ENCODE assay signal across 8 cellular contexts in the genomic region with DNA sequence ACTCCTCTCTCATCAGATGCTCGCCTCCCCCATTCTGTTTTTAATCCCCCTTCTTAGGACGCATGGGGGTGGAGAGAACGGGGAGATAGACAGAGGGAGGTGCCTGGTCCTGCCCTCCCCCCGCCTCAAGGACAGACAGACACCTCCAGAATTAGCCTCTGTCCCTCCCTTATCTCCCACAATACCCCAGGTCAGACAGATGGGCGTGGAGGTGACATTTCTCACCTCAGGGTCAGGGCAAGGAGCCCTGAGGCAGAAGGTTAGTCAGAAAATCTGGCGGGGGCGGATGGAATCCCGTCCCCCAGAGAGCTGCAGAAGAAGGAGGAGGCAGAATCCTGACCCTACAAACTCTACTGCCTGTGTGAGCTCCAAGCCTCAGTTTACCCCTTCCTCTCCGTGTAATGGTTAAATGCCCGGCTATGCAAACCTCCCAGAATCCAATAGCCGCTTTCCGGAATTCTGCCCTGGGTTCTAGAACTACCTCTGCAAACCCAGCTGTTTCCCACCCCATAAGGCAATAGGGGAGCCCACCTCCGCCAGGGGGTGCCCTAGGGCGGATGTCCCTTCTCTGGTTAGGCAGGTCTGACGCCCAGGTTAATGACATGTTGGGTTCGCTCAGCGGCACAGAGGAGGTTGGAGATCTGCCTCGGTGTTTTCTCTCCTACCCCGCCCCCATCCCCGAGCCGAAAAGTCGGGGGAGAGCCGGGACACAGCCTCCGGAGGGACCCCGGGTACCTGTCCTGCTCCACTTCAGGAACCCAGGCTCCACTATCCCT. TPM values are rescaled to one million over a fixed set of nuclear protein-coding genes. Genes with fewer than 3 reads are reported as not detected.
A peak's percentile ranks its signal among the peaks of the same experiment; 100 is the strongest.
DNase-seq lines count a peak whose midpoint lies in the region; ATAC-seq, FAIRE-seq and TF ChIP-seq lines count a peak whose summit lies in the region.

No MANE protein-coding gene starts in this region.

- WGBS in GM12878 (ENCODE audit: insufficient coverage, insufficient replicate concordance, low lambda C conversion rate, missing lambda C conversion rate) = 14% methylated on average over 22 of the region's 25 CpGs

- H3K4me1 Mint-ChIP-seq in CD14-positive monocyte (peaks cover 43% of the 10 kb centered on the region), T-cell (peaks cover 32 to 46% (median 36%) of the 10 kb centered on the region in 3 donors)

- FAIRE-seq in GM12878 (lab: Jason Lieb, UNC) = no peak
- no peak for FAIRE-seq in kidney (lab: Jason Lieb, UNC)

- DNase-seq in CD14-positive monocyte (ENCODE audit: low spot score) = no peak
- peak; percentile 46 for DNase-seq in HEK293T (ENCODE audit: extremely low spot score)
- peak; percentile 18 to 73 (median 60) for DNase-seq in T-cell
- DNase-seq in GM12878 (ENCODE audit: low read depth, low spot score) = no peak
- DNase-seq in kidney = no peak
- DNase-seq in stimulated activated CD8-positive, alpha-beta memory T cell treated with anti-CD3 and anti-CD28 coated beads, Interleukin-12 subunit alpha, Interleukin-12 subunit beta, amount 100 ng/mL, for 4 hours (ENCODE audit: low read depth) = peak; percentile 36
- DNase-seq in foreskin melanocyte = no peak

- no peak for TF ChIP-seq POLR2A in GM12878 (IDR thresholded peaks at IDR 0.05; ENCODE audit: low read depth, low read length)

- H3K9me3 ChIP-seq in GM12878 (replicated peaks; ENCODE audit: control insufficient read depth, insufficient read depth, low read length) (no peaks in the 10 kb centered on the region), kidney (ENCODE audit: control insufficient read depth in 1 of 2, low read length in 2 of 2) (no peaks in the 10 kb centered on the region)

- H3K27ac ChIP-seq in GM12878 (ENCODE audit: control insufficient read depth, insufficient read depth) (no peak overlapping the region), kidney (ENCODE audit: low read depth in 2 of 2, low read length in 2 of 2) (peak overlapping the region in 1 of 2 donors; percentile 60)

- H3K4me3 Mint-ChIP-seq in CD14-positive monocyte (peak overlapping the region; percentile 81 to 95), T-cell (peak overlapping the region; percentile 91 to 98 (median 92))

- H3K36me3 Mint-ChIP-seq in CD14-positive monocyte = peaks cover 5 to 8% of the 10 kb centered on the region in 2 donors
- H3K36me3 Mint-ChIP-seq in T-cell = no peaks in the 10 kb centered on the region

- no peak for ATAC-seq in T-cell (replicated peaks in 1 of 4)
- ATAC-seq in GM12878 = peak; percentile 49
- no peak for ATAC-seq in GM21529 (IDR thresholded peaks at IDR 0.05; ENCODE audit: unreplicated experiment)

- H3K79me2 ChIP-seq in GM12878 (ENCODE audit: control insufficient read depth, insufficient read depth, low read length) = peaks cover 7% of the 10 kb centered on the region

- TF ChIP-seq EP300 in GM12878 (IDR thresholded peaks at IDR 0.05; ENCODE audit: borderline replicate concordance in 1 of 2, control insufficient read depth in 1 of 2, low read depth in 2 of 2, low read length in 2 of 2) = no peak

- H4K20me1 ChIP-seq in GM12878 (ENCODE audit: control insufficient read depth, insufficient read depth) = no peaks in the 10 kb centered on the region

- intact Hi-C loops in CD14-positive monocyte (cut with micrococcal nuclease) (loop anchor here in 1 of 2 donors (10.0 kb wide), 1 partner anchor 231 kb away; a partner anchor contains a TSS), GM12878 (cut with micrococcal nuclease; ENCODE audit: unreplicated experiment) (loop anchor here (10.0 kb wide), 1 partner anchor 241 kb away; no protein-coding TSS in a partner anchor), kidney (cut with DNase I) (no loop called here)

- SMC1A ChIA-PET in GM12878 (lab: Charles Lee; ENCODE audit: uncharacterized antibody, unreplicated experiment) = interaction anchor here (1.2 to 6.2 kb wide), 7 partner anchors 9 to 237 kb away, joined by 3 to 55 read pairs (median 4); a partner anchor contains a TSS

- TF ChIP-seq CTCF in CD14-positive monocyte (IDR thresholded peaks at IDR 0.05) = peak; percentile 47
- TF ChIP-seq CTCF in GM12878 (IDR thresholded peaks at IDR 0.05 in 2 of 3, conservative IDR thresholded peaks at IDR 0.05 in 1 of 3; ENCODE audit: control insufficient read depth in 2 of 3, extremely low read depth in 1 of 3, insufficient read depth in 1 of 3, low read depth in 3 of 3, low read length in 3 of 3) = peak; percentile 49 to 72 (median 70)
- TF ChIP-seq CTCF in kidney (IDR thresholded peaks at IDR 0.05; ENCODE audit: borderline replicate concordance, extremely low read depth, insufficient read depth) = peak; percentile 6

- H3K27me3 Mint-ChIP-seq in CD14-positive monocyte (ENCODE audit: low read depth in 3 of 3) (peaks cover 45 to 52% (median 46%) of the 10 kb centered on the region in 3 donors), T-cell (peaks cover 17 to 34% of the 10 kb centered on the region in 2 donors)

- peak overlapping the region; percentile 96 for H3K4me2 ChIP-seq in GM12878 (ENCODE audit: control insufficient read depth, insufficient read depth)

- TF ChIP-seq RAD21 in GM12878 (IDR thresholded peaks at IDR 0.05; ENCODE audit: insufficient read depth, low read depth, low read length) = peak; percentile 59

- H2AFZ ChIP-seq in GM12878 (ENCODE audit: control insufficient read depth, low read depth, low read length) = peak overlapping the region; percentile 95

- H3K9me3 Mint-ChIP-seq in CD14-positive monocyte (peaks cover 0 to 11% (median 6%) of the 10 kb centered on the region in 7 donors), T-cell (no peaks in the 10 kb centered on the region)

- H3K36me3 ChIP-seq in GM12878 (ENCODE audit: control insufficient read depth in 2 of 2, insufficient read depth in 2 of 2, low read length in 1 of 2) (peaks cover 0 to under 1% of the 10 kb centered on the region in 2 experiments; a peak in 2 of 4 replicates), kidney (ENCODE audit: control insufficient read depth in 1 of 2, insufficient read depth in 2 of 2, low read length in 2 of 2) (no peaks in the 10 kb centered on the region)

- H3K27ac Mint-ChIP-seq in CD14-positive monocyte = peak overlapping the region in 1 of 7 donors; percentile 25
- H3K27ac Mint-ChIP-seq in T-cell = no peak overlapping the region

- H3K4me3 ChIP-seq in GM12878 (peak overlapping the region; percentile 98), kidney (ENCODE audit: low read length in 2 of 2) (peak overlapping the region; percentile 67 to 92)

- in situ Hi-C loops in GM12878 (cut with MboI) = no loop called here

- BruUV-seq in GM12878 (replicated peaks; lab: Mats Ljungman, UMichigan) = no TSS peak

- no peaks in the 10 kb centered on the region; a peak in 1 of 4 replicates for H3K27me3 ChIP-seq in GM12878 (replicated peaks in 1 of 2; ENCODE audit: control insufficient read depth in 2 of 2, insufficient read depth in 2 of 2, low read length in 1 of 2)

- CTCF ChIA-PET in HEK293T (lab: Yijun Ruan, JAX) = interaction anchor here (0.5 to 1.6 kb wide), 8 partner anchors 10 to 82 kb away, joined by 3 to 8 read pairs (median 4); no protein-coding TSS in a partner anchor
- CTCF ChIA-PET in T-cell (lab: Charles Lee) = interaction anchor here (0.8 to 1.1 kb wide), 3 partner anchors 31 to 78 kb away, joined by 3 to 4 read pairs (median 3); no protein-coding TSS in a partner anchor
- CTCF ChIA-PET in GM12878 (lab: Yijun Ruan, JAX) = interaction anchor here (0.7 to 5.2 kb wide), 14 partner anchors 10 to 91 kb away, joined by 3 to 93 read pairs (median 10); a partner anchor contains a TSS

- POLR2A ChIA-PET in HEK293T (lab: Yijun Ruan, JAX) = interaction anchor here (0.7 to 2.1 kb wide), 5 partner anchors 9 to 66 kb away, joined by 3 to 9 read pairs (median 3); a partner anchor contains a TSS
- POLR2A ChIA-PET in T-cell (lab: Charles Lee) = no interaction called here
- POLR2A ChIA-PET in GM12878 (lab: Charles Lee) = interaction anchor here (0.8 to 3.8 kb wide), 2 partner anchors 20 to 35 kb away, joined by 3 to 16 read pairs; a partner anchor contains a TSS

- H3K9ac ChIP-seq in GM12878 (ENCODE audit: control insufficient read depth, insufficient read depth, low read length) (peak overlapping the region; percentile 31; the same call in 1 of the 2 replicates), kidney (ENCODE audit: low read length in 2 of 2) (peak overlapping the region in 1 of 2 donors; percentile 36)

- RAD21 ChIA-PET in GM12878 (lab: Charles Lee; ENCODE audit: unreplicated experiment) = interaction anchor here (0.6 to 4.8 kb wide), 8 partner anchors 16 to 365 kb away, joined by 3 to 48 read pairs (median 6); a partner anchor contains a TSS

- peaks cover 4% of the 10 kb centered on the region for H3K4me1 ChIP-seq in GM12878 (ENCODE audit: control insufficient read depth, insufficient read depth, low read length)
- H3K4me1 ChIP-seq in kidney (ENCODE audit: control insufficient read depth in 1 of 2, insufficient read depth in 1 of 2, low read depth in 1 of 2, low read length in 2 of 2) = peaks cover 9 to 10% of the 10 kb centered on the region in 2 donors

RNA-seq across cellular contexts. Expression of a gene that starts 0.9 kb away (rescaled TPM):
- polyA plus RNA-seq in CD14-positive monocyte (under 1 TPM; 0.18 to 0.45 TPM), GM12878 (2011; rRNA removed) (2.3 and 2.4 TPM in 2 replicates), GM12878 (2014; fragmentation: Illumina TruSeq; extraction: Trizol) (3.0 and 3.3 TPM in 2 replicates), GM12878 (2014; fragmentation: Nextera tagmentation; extraction: Ambion mirVana) (1 to 10 TPM in 1 of 2 experiments, under 1 TPM in 1; 0.40 to 1.9 TPM), GM12878 (2014; rRNA removed) (4.4 and 4.7 TPM in 2 replicates), GM12878 (2016; fragmentation: Nextera tagmentation; extraction: Ambion mirVana) (1 to 10 TPM; 2.4 to 2.6 TPM), kidney (ENCODE audit: insufficient read depth, low read depth, low replicate concordance) (21.4 TPM)
- total RNA-seq in T-cell (10 to 100 TPM in 4 of 5 donors, 1 to 10 TPM in 1; 7.9 to 15.7 (median 12.5) TPM), GM12878 (2014; rRNA removed) (1.8 and 2.5 TPM in 2 replicates), GM12878 (2014; rRNA removed; fragmentation: Illumina TruSeq; extraction: Trizol) (1.2 and 1.3 TPM in 2 replicates), GM12878 (2021) (10.0 and 11.0 TPM in 2 replicates), kidney (32.4 TPM)
- 34.6 and 46.1 TPM in 2 replicates for total RNA-seq in GM12878 (2013; cell fraction: nucleolus; rRNA removed)
- 15.1 TPM for polyA plus RNA-seq in GM12878 (2011; ENCODE audit: low read depth)
- 3.5 and 3.6 TPM in 2 replicates for polyA plus RNA-seq in GM12878 (2011; cell fraction: cytosol; rRNA removed)
- 15.1 and 17.8 TPM in 2 replicates for polyA plus RNA-seq in GM12878 (2011; cell fraction: nucleus; rRNA removed)
- 23.7 and 26.2 TPM in 2 replicates for polyA plus RNA-seq in GM12878 (2012)
- 2.3 and 4.3 TPM in 2 replicates for polyA minus RNA-seq in GM12878 (2011; rRNA and poly(A)+ RNA removed)
- 2.5 and 4.3 TPM in 2 replicates for polyA minus RNA-seq in GM12878 (2011; cell fraction: cytosol; rRNA and poly(A)+ RNA removed)
- polyA minus RNA-seq in GM12878 (2011; cell fraction: nucleus; rRNA and poly(A)+ RNA removed) = 3.1 and 4.4 TPM in 2 replicates

RNA-seq across cellular contexts. Expression of a gene that starts 2.5 kb away (rescaled TPM):
- polyA plus RNA-seq in CD14-positive monocyte (1 to 10 TPM; 1.1 to 1.5 TPM), GM12878 (2011; rRNA removed) (3.1 and 5.0 TPM in 2 replicates), GM12878 (2014; fragmentation: Illumina TruSeq; extraction: Trizol) (13.3 and 22.1 TPM in 2 replicates), GM12878 (2014; fragmentation: Nextera tagmentation; extraction: Ambion mirVana) (1 to 10 TPM; 2.0 to 5.4 TPM), GM12878 (2014; rRNA removed) (17.4 and 24.4 TPM in 2 replicates), GM12878 (2016; fragmentation: Nextera tagmentation; extraction: Ambion mirVana) (10 to 100 TPM; 23.2 to 24.3 TPM), kidney (ENCODE audit: insufficient read depth, low read depth, low replicate concordance) (2.4 TPM)
- total RNA-seq in T-cell (1 to 10 TPM in 3 of 5 donors, under 1 TPM in 2; 0.82 to 6.2 (median 5.0) TPM), GM12878 (2014; rRNA removed) (18.4 and 30.9 TPM in 2 replicates), GM12878 (2014; rRNA removed; fragmentation: Illumina TruSeq; extraction: Trizol) (19.5 and 23.2 TPM in 2 replicates), GM12878 (2021) (18.8 TPM in 2 replicates), kidney (3.9 TPM)
- 2.6 and 3.9 TPM in 2 replicates for total RNA-seq in GM12878 (2013; cell fraction: nucleolus; rRNA removed)
- 1.3 TPM for polyA plus RNA-seq in GM12878 (2011; ENCODE audit: low read depth)
- polyA plus RNA-seq in GM12878 (2011; cell fraction: cytosol; rRNA removed) = 5.4 and 6.9 TPM in 2 replicates
- 2.1 and 4.8 TPM in 2 replicates for polyA plus RNA-seq in GM12878 (2011; cell fraction: nucleus; rRNA removed)
- polyA plus RNA-seq in GM12878 (2012) = 3.3 and 4.2 TPM in 2 replicates
- polyA minus RNA-seq in GM12878 (2011; rRNA and poly(A)+ RNA removed) = 2.6 and 3.6 TPM in 2 replicates
- 4.0 and 6.8 TPM in 2 replicates for polyA minus RNA-seq in GM12878 (2011; cell fraction: cytosol; rRNA and poly(A)+ RNA removed)
- 1.3 and 3.3 TPM in 2 replicates for polyA minus RNA-seq in GM12878 (2011; cell fraction: nucleus; rRNA and poly(A)+ RNA removed)

RNA-seq across cellular contexts. Expression of a gene that starts 19.7 kb away (rescaled TPM):
- 10 to 100 TPM; 62.2 to 74.6 TPM for polyA plus RNA-seq in CD14-positive monocyte
- total RNA-seq in T-cell = 10 to 100 TPM; 41.7 to 55.4 (median 51.6) TPM
- total RNA-seq in GM12878 (2013; cell fraction: nucleolus; rRNA removed) = 59.3 and 59.4 TPM in 2 replicates
- 74.7 and 82.6 TPM in 2 replicates for total RNA-seq in GM12878 (2014; rRNA removed)
- total RNA-seq in GM12878 (2014; rRNA removed; fragmentation: Illumina TruSeq; extraction: Trizol) = 45.4 and 57.2 TPM in 2 replicates
- 70.1 and 75.3 TPM in 2 replicates for total RNA-seq in GM12878 (2021)
- polyA plus RNA-seq in GM12878 (2011; ENCODE audit: low read depth) = 161 TPM
- 36.8 and 65.0 TPM in 2 replicates for polyA plus RNA-seq in GM12878 (2011; rRNA removed)
- polyA plus RNA-seq in GM12878 (2011; cell fraction: cytosol; rRNA removed) = 105 and 127 TPM in 2 replicates
- polyA plus RNA-seq in GM12878 (2011; cell fraction: nucleus; rRNA removed) = 101 and 105 TPM in 2 replicates
- polyA plus RNA-seq in GM12878 (2012) = 49.9 and 53.1 TPM in 2 replicates
- polyA plus RNA-seq in GM12878 (2014; fragmentation: Illumina TruSeq; extraction: Trizol) = 23.1 and 52.0 TPM in 2 replicates
- polyA plus RNA-seq in GM12878 (2014; fragmentation: Nextera tagmentation; extraction: Ambion mirVana) = 10 to 100 TPM; 14.7 to 36.8 TPM
- 104 and 113 TPM in 2 replicates for polyA plus RNA-seq in GM12878 (2014; rRNA removed)
- 10 to 100 TPM; 54.2 to 66.8 TPM for polyA plus RNA-seq in GM12878 (2016; fragmentation: Nextera tagmentation; extraction: Ambion mirVana)
- 51.6 and 101 TPM in 2 replicates for polyA minus RNA-seq in GM12878 (2011; rRNA and poly(A)+ RNA removed)
- 45.3 and 49.4 TPM in 2 replicates for polyA minus RNA-seq in GM12878 (2011; cell fraction: cytosol; rRNA and poly(A)+ RNA removed)
- 28.0 and 31.4 TPM in 2 replicates for polyA minus RNA-seq in GM12878 (2011; cell fraction: nucleus; rRNA and poly(A)+ RNA removed)
- total RNA-seq in kidney = 60.8 TPM
- polyA plus RNA-seq in kidney (ENCODE audit: insufficient read depth, low read depth, low replicate concordance) = 107 TPM

RNA-seq across cellular contexts. Expression of a gene that starts 33.6 kb away (rescaled TPM):
- polyA plus RNA-seq in CD14-positive monocyte = 1 to 10 TPM; 4.0 to 4.4 TPM
- 10 to 100 TPM; 14.5 to 23.2 (median 21.3) TPM for total RNA-seq in T-cell
- total RNA-seq in GM12878 (2013; cell fraction: nucleolus; rRNA removed) = 19.5 and 22.8 TPM in 2 replicates
- total RNA-seq in GM12878 (2014; rRNA removed) = 16.9 and 18.8 TPM in 2 replicates
- 7.5 and 7.7 TPM in 2 replicates for total RNA-seq in GM12878 (2014; rRNA removed; fragmentation: Illumina TruSeq; extraction: Trizol)
- total RNA-seq in GM12878 (2021) = 38.7 and 40.1 TPM in 2 replicates
- polyA plus RNA-seq in GM12878 (2011; ENCODE audit: low read depth) = 8.8 TPM
- 7.4 and 27.2 TPM in 2 replicates for polyA plus RNA-seq in GM12878 (2011; rRNA removed)
- polyA plus RNA-seq in GM12878 (2011; cell fraction: cytosol; rRNA removed) = 16.8 and 18.1 TPM in 2 replicates
- polyA plus RNA-seq in GM12878 (2011; cell fraction: nucleus; rRNA removed) = 73.9 and 87.0 TPM in 2 replicates
- 25.0 and 25.7 TPM in 2 replicates for polyA plus RNA-seq in GM12878 (2012)
- 7.6 and 20.5 TPM in 2 replicates for polyA plus RNA-seq in GM12878 (2014; fragmentation: Illumina TruSeq; extraction: Trizol)
- polyA plus RNA-seq in GM12878 (2014; fragmentation: Nextera tagmentation; extraction: Ambion mirVana) = 1 to 10 TPM; 1.3 to 2.4 TPM
- 20.6 and 24.9 TPM in 2 replicates for polyA plus RNA-seq in GM12878 (2014; rRNA removed)
- 10 to 100 TPM in 1 of 2 experiments, 1 to 10 TPM in 1; 9.8 to 12.5 TPM for polyA plus RNA-seq in GM12878 (2016; fragmentation: Nextera tagmentation; extraction: Ambion mirVana)
- 25.1 and 39.2 TPM in 2 replicates for polyA minus RNA-seq in GM12878 (2011; rRNA and poly(A)+ RNA removed)
- polyA minus RNA-seq in GM12878 (2011; cell fraction: cytosol; rRNA and poly(A)+ RNA removed) = 9.8 and 10.8 TPM in 2 replicates
- polyA minus RNA-seq in GM12878 (2011; cell fraction: nucleus; rRNA and poly(A)+ RNA removed) = 16.8 and 27.8 TPM in 2 replicates
- total RNA-seq in kidney = 19.0 TPM
- 16.7 TPM for polyA plus RNA-seq in kidney (ENCODE audit: insufficient read depth, low read depth, low replicate concordance)

Comparison
In these comparisons a context has a peak if more than half of its experiments do, and no peak if none do; other contexts are left out.
1. DNase-seq: peak in HEK293T (single experiment), T-cell (34 of 34) and stimulated activated CD8-positive, alpha-beta memory T cell treated with anti-CD3 and anti-CD28 coated beads, Interleukin-12 subunit alpha, Interleukin-12 subunit beta, amount 100 ng/mL, for 4 hours (single experiment); none in CD14-positive monocyte (single experiment), GM12878 (single experiment), kidney (single experiment) and foreskin melanocyte (single experiment).
2. CTCF ChIP-seq: peak in every context shown above with its lines; median percentile 70 in GM12878; 47 in CD14-positive monocyte; 6 in kidney.
3. POLR2A ChIA-PET loops: an anchor here in HEK293T (0.7 to 2.1 kb wide) and GM12878 (0.8 to 3.8 kb wide); none called in T-cell.